ENCODE assay signal across 27 cellular contexts in the genomic region with DNA sequence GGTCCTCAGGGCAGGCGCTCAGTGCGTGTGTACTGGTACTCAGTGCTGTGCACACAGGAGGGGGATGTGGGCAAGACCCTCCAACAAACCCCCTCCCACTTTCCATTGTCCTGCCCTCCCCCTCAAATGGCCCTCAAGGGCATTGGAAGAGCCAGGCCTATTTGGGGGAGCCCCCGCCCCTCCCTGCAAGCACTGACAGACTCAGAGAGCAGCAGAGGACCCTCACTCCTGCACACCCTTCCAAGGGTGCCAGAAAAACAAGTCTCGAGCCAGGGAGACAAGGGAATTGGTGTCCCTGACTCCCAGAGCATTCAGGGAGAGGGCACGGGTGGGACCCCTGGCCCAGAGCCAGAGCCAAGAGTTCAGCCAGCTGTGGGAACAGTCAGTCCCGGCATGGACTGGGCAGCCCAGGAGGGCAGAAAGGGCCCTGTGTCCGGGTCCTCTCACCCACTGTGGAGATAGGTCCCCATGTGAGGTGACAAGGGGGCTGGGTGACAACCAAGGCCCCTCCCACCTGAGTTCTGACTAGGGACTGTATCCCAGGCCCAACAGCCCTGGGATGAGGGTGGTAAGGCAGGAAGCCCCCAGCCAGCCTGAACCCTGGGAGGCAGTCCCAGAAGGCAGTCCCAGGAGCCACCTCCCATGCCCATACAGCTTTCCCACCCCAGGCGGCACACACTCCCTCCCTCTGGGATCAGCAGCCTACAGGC. TPM values are rescaled to one million over a fixed set of nuclear protein-coding genes. Genes with fewer than 3 reads are reported as not detected.
"Had no signal": no experiment of that assay in that cellular context is flagged by ENCODE, and none has a peak within 500 bp of the region (broad histone marks: within the 10 kb centered on the region; RNA-seq: fewer than 3 reads in every experiment).

No MANE protein-coding gene starts in this region.

- H3K9me3 ChIP-seq: psoas muscle, thyroid gland had no signal

- H3K4me3 ChIP-seq: cardiac muscle cell, hepatocyte, lung, psoas muscle, skin epidermis, thyroid gland had no signal

- H3K36me3 ChIP-seq: cardiac muscle cell, thyroid gland, WERI-Rb-1 had no signal

- H3K4me3 Mint-ChIP-seq: activated T-cell treated with anti-CD3 and anti-CD28 coated beads, Interleukin-2, amount 50 U/mL, for 24 hours; mesothelial cell of epicardium; nephron had no signal

- DNase-seq: activated CD4-positive, alpha-beta T cell treated with anti-CD3 and anti-CD28 coated beads for 1 hour; activated CD4-positive, alpha-beta T cell treated with anti-CD3 and anti-CD28 coated beads, Interleukin-2, amount 50 U/mL, for 48 hours; activated T-cell treated with anti-CD3 and anti-CD28 coated beads, Interleukin-2, amount 50 U/mL, for 24 hours; amniotic stem cell; dermis blood vessel endothelial cell; foreskin fibroblast; psoas muscle; stimulated activated CD4-positive, alpha-beta T cell treated with anti-CD3 and anti-CD28 coated beads, Interleukin-15, amount 100 ng/mL, for 24 hours; stimulated activated CD4-positive, alpha-beta T cell treated with anti-CD3 and anti-CD28 coated beads, Interleukin-4, amount 100 ng/mL, for 4 hours; stimulated activated naive CD4-positive, alpha-beta T cell treated with Interleukin-2 at 50 U/mL for 16 hours; SW 1271; thyroid gland; WERI-Rb-1 had no signal

- H3K27ac Mint-ChIP-seq: activated T-cell treated with anti-CD3 and anti-CD28 coated beads, Interleukin-2, amount 50 U/mL, for 24 hours; mesothelial cell of epicardium; nephron had no signal

- H3K27me3 Mint-ChIP-seq: activated T-cell treated with anti-CD3 and anti-CD28 coated beads, Interleukin-2, amount 50 U/mL, for 24 hours had no signal

- H3K9me3 Mint-ChIP-seq: activated naive CD4-positive, alpha-beta T cell treated with anti-CD3 and anti-CD28 coated beads, Interleukin-2, amount 50 U/mL, for 72 hours; activated T-cell treated with anti-CD3 and anti-CD28 coated beads, Interleukin-2, amount 50 U/mL, for 24 hours; mesothelial cell of epicardium; nephron had no signal

- H3K4me2 ChIP-seq: hepatocyte had no signal

- ATAC-seq: psoas muscle, right cardiac atrium had no signal

- H3K4me1 ChIP-seq: psoas muscle, thyroid gland had no signal

- H3K27ac ChIP-seq: cardiac muscle cell, epithelial cell of prostate, hepatocyte, psoas muscle, thyroid gland, WERI-Rb-1 had no signal

- H3K27me3 ChIP-seq: cardiac muscle cell, hepatocyte, thyroid gland had no signal

- H3K36me3 Mint-ChIP-seq: activated naive CD4-positive, alpha-beta T cell treated with anti-CD3 and anti-CD28 coated beads, Interleukin-2, amount 50 U/mL, for 72 hours; mesothelial cell of epicardium had no signal

RNA-seq across cellular contexts. Expression of a gene that starts 12.1 kb away (rescaled TPM):
- total RNA-seq: activated naive CD4-positive, alpha-beta T cell treated with anti-CD3 and anti-CD28 coated beads, Interleukin-2, amount 50 U/mL, for 72 hours; cardiac muscle cell; dermis blood vessel endothelial cell; glomerular endothelial cell; hepatocyte; lung; mesothelial cell of epicardium; osteocyte; psoas muscle; right cardiac atrium; subcutaneous adipose tissue; T-helper 2 cell treated with Interferon-gamma antibody and Interleukin-4, amounts not matched to agents 100 ng/mL and 5 ng/mL, for 36 hours; thyroid gland; ureter had no signal
- polyA plus RNA-seq: cardiac muscle cell, lung, psoas muscle, right cardiac atrium had no signal

RNA-seq across cellular contexts. Expression of a gene that starts 18.5 kb away (rescaled TPM):
- total RNA-seq: activated naive CD4-positive, alpha-beta T cell treated with anti-CD3 and anti-CD28 coated beads, Interleukin-2, amount 50 U/mL, for 72 hours; cardiac muscle cell; dermis blood vessel endothelial cell; glomerular endothelial cell; hepatocyte; lung; mesothelial cell of epicardium; osteocyte; psoas muscle; right cardiac atrium; subcutaneous adipose tissue; T-helper 2 cell treated with Interferon-gamma antibody and Interleukin-4, amounts not matched to agents 100 ng/mL and 5 ng/mL, for 36 hours; thyroid gland; ureter had no signal
- polyA plus RNA-seq: cardiac muscle cell, hepatocyte, lung, psoas muscle, right cardiac atrium had no signal

RNA-seq across cellular contexts. Expression of a gene that starts 23.1 kb away (rescaled TPM):
- total RNA-seq: activated naive CD4-positive, alpha-beta T cell treated with anti-CD3 and anti-CD28 coated beads, Interleukin-2, amount 50 U/mL, for 72 hours; cardiac muscle cell; dermis blood vessel endothelial cell; glomerular endothelial cell; hepatocyte; lung; mesothelial cell of epicardium; osteocyte; psoas muscle; right cardiac atrium; subcutaneous adipose tissue; T-helper 2 cell treated with Interferon-gamma antibody and Interleukin-4, amounts not matched to agents 100 ng/mL and 5 ng/mL, for 36 hours; thyroid gland; ureter had no signal
- polyA plus RNA-seq: cardiac muscle cell, hepatocyte, lung, psoas muscle, right cardiac atrium had no signal

RNA-seq across cellular contexts. Expression of a gene that starts 24.9 kb away (rescaled TPM):
- total RNA-seq: activated naive CD4-positive, alpha-beta T cell treated with anti-CD3 and anti-CD28 coated beads, Interleukin-2, amount 50 U/mL, for 72 hours; cardiac muscle cell; dermis blood vessel endothelial cell; glomerular endothelial cell; hepatocyte; lung; mesothelial cell of epicardium; osteocyte; psoas muscle; right cardiac atrium; subcutaneous adipose tissue; T-helper 2 cell treated with Interferon-gamma antibody and Interleukin-4, amounts not matched to agents 100 ng/mL and 5 ng/mL, for 36 hours; thyroid gland; ureter had no signal
- polyA plus RNA-seq: cardiac muscle cell, hepatocyte, lung, psoas muscle, right cardiac atrium had no signal

RNA-seq across cellular contexts. Expression of a gene that starts 42.0 kb away (rescaled TPM):
- total RNA-seq: activated naive CD4-positive, alpha-beta T cell treated with anti-CD3 and anti-CD28 coated beads, Interleukin-2, amount 50 U/mL, for 72 hours; cardiac muscle cell; dermis blood vessel endothelial cell; glomerular endothelial cell; hepatocyte; lung; mesothelial cell of epicardium; osteocyte; psoas muscle; right cardiac atrium; subcutaneous adipose tissue; T-helper 2 cell treated with Interferon-gamma antibody and Interleukin-4, amounts not matched to agents 100 ng/mL and 5 ng/mL, for 36 hours; thyroid gland; ureter had no signal
- polyA plus RNA-seq: cardiac muscle cell, lung, psoas muscle, right cardiac atrium had no signal
